8 cellular contexts compared by ENCODE assay signal in genomic region chr3:51967384-51968174, GRCh38. TPM values are rescaled to one million over a fixed set of nuclear protein-coding genes. Genes with fewer than 3 reads are reported as not detected.
DNase-seq lines count a peak whose midpoint lies in the region; ATAC-seq, FAIRE-seq and TF ChIP-seq lines count a peak whose summit lies in the region.

Gene PCBP4, minus strand, starts transcription at chr3:51967454. Its CDS starts 6,214 bp downstream, at chr3:51961240.

- TF ChIP-seq EP300 in sigmoid colon (IDR thresholded peaks at IDR 0.05), result no peak

- in situ Hi-C loops in SK-MEL-5 (cut with HindIII; ENCODE audit: low pct_unique_long_range_greater_than_20kb, low sequenced_read_pairs), result no loop called here

- TF ChIP-seq CTCF in bronchial epithelial cell (IDR thresholded peaks at IDR 0.05; ENCODE audit: insufficient read depth, low read length, severe bottlenecking) (no peak), sigmoid colon (IDR thresholded peaks at IDR 0.05) (no peak)

- no peaks in the 10 kb centered on the region for H3K27me3 ChIP-seq in bronchial epithelial cell (ENCODE audit: control insufficient read depth, insufficient read depth, low read length)
- H3K27me3 ChIP-seq in sigmoid colon, result no peaks in the 10 kb centered on the region

- peak within 1 kb of the TSS; percentile 92 to 99 (median 94) for H3K27ac ChIP-seq in sigmoid colon

- H3K4me1 ChIP-seq in sigmoid colon, result peaks cover 0 to 53% (median 43%) of the 10 kb centered on the region in 4 donors

- TF ChIP-seq POLR2A in sigmoid colon (IDR thresholded peaks at IDR 0.05), result no peak

- H3K9me3 ChIP-seq in sigmoid colon, result no peaks in the 10 kb centered on the region

- peak within 1 kb of the TSS; percentile 52 for H3K4me3 ChIP-seq in bronchial epithelial cell (ENCODE audit: low read depth, low read length)
- peak within 1 kb of the TSS; percentile 66 to 95 (median 80) for H3K4me3 ChIP-seq in sigmoid colon

- DNase-seq in DMS79 treated with DMSO at 0.1 percent for 48 hours (lab: John Stamatoyannopoulos, UW) (peak; percentile 6), DMS79 (lab: John Stamatoyannopoulos, UW) (no peak), SK-MEL-5 (ENCODE audit: low read depth, low spot score) (peak; percentile 39), bronchial epithelial cell (ENCODE audit: low read depth) (no peak), iPS-NIHi7 (ENCODE audit: extremely low spot score) (peak; percentile 74), sigmoid colon (peak; percentile 85), NCI-H2029 treated with DMSO at 0.1 percent for 48 hours (lab: John Stamatoyannopoulos, UW) (no peak)

- ATAC-seq in HG02763 (IDR thresholded peaks at IDR 0.05; ENCODE audit: unreplicated experiment), result peak; percentile 36

- intact Hi-C loops in sigmoid colon (cut with DNase I), result loop anchor here (1.0 to 10.0 kb wide), 2 partner anchors 25 to 573 kb away; partner anchors contain the start of genes PARP3 and RBM15B

- FAIRE-seq in bronchial epithelial cell (lab: Jason Lieb, UNC), result no peak

- H3K36me3 ChIP-seq in bronchial epithelial cell (ENCODE audit: control insufficient read depth, insufficient read depth, low read length) (peaks cover 2% of the 10 kb centered on the region), sigmoid colon (no peaks in the 10 kb centered on the region)

- 1% methylated on average over 91 of the region's 91 CpGs for WGBS in sigmoid colon, 2 donors

RNA-seq across cellular contexts. Expression of gene PCBP4, which starts in this region (rescaled TPM):
- total RNA-seq in SK-MEL-5 (2014; rRNA removed; shearing (Covaris generic)), result 25.0 and 28.3 TPM in 2 replicates
- polyA plus RNA-seq in SK-MEL-5 (2015; cell fraction: cytosol; rRNA removed), result 50.6 and 62.9 TPM in 2 replicates
- 85.1 and 106 TPM in 2 replicates for polyA plus RNA-seq in SK-MEL-5 (2015; cell fraction: nucleus; rRNA removed)
- total RNA-seq in bronchial epithelial cell (15.3 and 25.0 TPM in 2 replicates), sigmoid colon (100 to 1,000 TPM; 256 to 292 (median 268) TPM)
- 10 to 100 TPM; 15.6 to 19.8 (median 17.3) TPM for polyA plus RNA-seq in sigmoid colon

Comparison
In these comparisons a context has a peak if more than half of its experiments do, and no peak if none do; other contexts are left out.
1. DNase-seq: peak in DMS79 treated with DMSO at 0.1 percent for 48 hours (single experiment), SK-MEL-5 (single experiment), iPS-NIHi7 (single experiment) and sigmoid colon (single experiment); none in DMS79 (single experiment), bronchial epithelial cell (single experiment) and NCI-H2029 treated with DMSO at 0.1 percent for 48 hours (single experiment).